8 cellular contexts compared by ENCODE assay signal in the genomic region with DNA sequence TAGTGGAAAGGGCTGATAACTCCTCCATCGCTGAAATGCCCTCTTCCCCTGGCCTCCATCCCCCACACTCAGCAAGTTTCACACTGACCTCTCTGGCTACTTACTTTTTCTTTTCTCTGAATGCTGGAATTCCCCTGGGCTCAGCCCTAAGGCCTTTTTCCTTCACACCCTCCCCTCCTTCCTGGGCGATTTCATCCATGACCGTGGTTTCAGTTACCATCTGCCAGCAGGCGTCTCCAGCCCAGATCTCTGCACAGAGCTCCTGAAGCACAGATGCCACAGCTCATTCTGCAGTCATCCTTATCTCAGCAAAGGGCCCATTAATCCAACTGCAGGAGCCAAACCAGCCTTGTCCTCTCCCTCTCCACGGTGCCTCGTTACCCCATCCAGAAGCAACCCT.
DNase-seq lines count a peak whose midpoint lies in the region; ATAC-seq and TF ChIP-seq lines count a peak whose summit lies in the region.

No MANE protein-coding gene starts in this region.

- H3K4me1 ChIP-seq in adrenal gland (replicated peaks in 1 of 2) = peaks cover 0 to 12% of the 10 kb centered on the region in 2 donors

- peak; percentile 46 for ATAC-seq in HG02623 (IDR thresholded peaks at IDR 0.05; ENCODE audit: unreplicated experiment)

- TF ChIP-seq POLR2A in adrenal gland (IDR thresholded peaks at IDR 0.05) = no peak

- H3K27ac ChIP-seq in adrenal gland = peak overlapping the region in 3 of 5 donors; percentile 15 to 86 (median 56)

- no peaks in the 10 kb centered on the region for H3K36me3 ChIP-seq in adrenal gland (replicated peaks in 1 of 2)

- H3K9me3 ChIP-seq in adrenal gland (replicated peaks in 1 of 3) = no peaks in the 10 kb centered on the region

- H3K27me3 ChIP-seq in adrenal gland = no peaks in the 10 kb centered on the region

- no peak overlapping the region for H3K4me3 ChIP-seq in adrenal gland

- 43 to 62% (median 54%) methylated on average over 5 to 6 of the region's 6 CpGs for WGBS in adrenal gland, 4 donors

- intact Hi-C loops in adrenal gland (cut with DNase I) = no loop called here

- no peak for TF ChIP-seq CTCF in adrenal gland (IDR thresholded peaks at IDR 0.05)

- DNase-seq in D341Med (ENCODE audit: low spot score) (peak; percentile 52), adrenal gland (peak in 4 of 7 donors; percentile 10 to 71 (median 36)), kidney tubule cell (ENCODE audit: low spot score) (peak; percentile 94), NCI-H2029 (lab: John Stamatoyannopoulos, UW) (no peak), SKM-1 treated with dmso at 0.1 percent for 144 hours (lab: John Stamatoyannopoulos, UW; ENCODE audit: unreplicated experiment) (no peak), GM19240 (ENCODE audit: insufficient read length, low spot score) (no peak)
- DNase-seq in activated CD4-positive, alpha-beta T cell treated with anti-CD3 and anti-CD28 coated beads for 48 hours = no peak

Comparison
In these comparisons a context has a peak if more than half of its experiments do, and no peak if none do; other contexts are left out.
1. DNase-seq: peak in D341Med (single experiment), adrenal gland (4 of 7) and kidney tubule cell (single experiment); none in NCI-H2029 (single experiment), SKM-1 treated with dmso at 0.1 percent for 144 hours (single experiment), GM19240 (single experiment) and activated CD4-positive, alpha-beta T cell treated with anti-CD3 and anti-CD28 coated beads for 48 hours (single experiment).